ENCODE assay signal across 13 cellular contexts in genomic region chrX:139720136-139720535, GRCh38. TPM values are rescaled to one million over a fixed set of nuclear protein-coding genes. Genes with fewer than 3 reads are reported as not detected.
A peak's percentile ranks its signal among the peaks of the same experiment; 100 is the strongest.
DNase-seq lines count a peak whose midpoint lies in the region; ATAC-seq and TF ChIP-seq lines count a peak whose summit lies in the region.
"Had no signal": no experiment of that assay in that cellular context is flagged by ENCODE, and none has a peak within 500 bp of the region (broad histone marks: within the 10 kb centered on the region; RNA-seq: fewer than 3 reads in every experiment).

No MANE protein-coding gene starts in this region.

- no peak overlapping the region for H3K4me3 Mint-ChIP-seq in endothelial cell (ENCODE audit: unreplicated experiment)
- H3K4me3 Mint-ChIP-seq: naive thymus-derived CD8-positive, alpha-beta T cell; stimulated activated naive CD8-positive, alpha-beta T cell treated with anti-CD3 and anti-CD28 coated beads, Interleukin-15, Interleukin-2, amounts not matched to agents 100 ng/mL and 50 ng/mL, for 24 hours had no signal

- peaks cover 4% of the 10 kb centered on the region for H3K27me3 Mint-ChIP-seq in endothelial cell (ENCODE audit: unreplicated experiment)
- H3K27me3 Mint-ChIP-seq: naive thymus-derived CD8-positive, alpha-beta T cell; stimulated activated naive CD8-positive, alpha-beta T cell treated with anti-CD3 and anti-CD28 coated beads, Interleukin-15, Interleukin-2, amounts not matched to agents 100 ng/mL and 50 ng/mL, for 24 hours had no signal

- H3K4me1 Mint-ChIP-seq in endothelial cell (ENCODE audit: unreplicated experiment), result peaks cover 6% of the 10 kb centered on the region
- H3K4me1 Mint-ChIP-seq: naive thymus-derived CD8-positive, alpha-beta T cell had no signal

- H3K4me3 ChIP-seq in mesodermal cell (ENCODE audit: extremely low read depth, insufficient read depth, low read length, poor library complexity, severe bottlenecking), result no peak overlapping the region

- peak overlapping the region; percentile 71 for H3K27ac ChIP-seq in mesodermal cell (ENCODE audit: low read depth, low read length, severe bottlenecking)
- H3K27ac ChIP-seq: VCaP had no signal

- no peak for TF ChIP-seq CTCF in endothelial cell (IDR thresholded peaks at IDR 0.05; ENCODE audit: unreplicated experiment)

- peaks cover 3% of the 10 kb centered on the region for H3K4me1 ChIP-seq in mesodermal cell (ENCODE audit: control insufficient read depth, insufficient read depth, low read length, poor library complexity, severe bottlenecking)

- H3K9me3 Mint-ChIP-seq in endothelial cell (ENCODE audit: unreplicated experiment), result no peaks in the 10 kb centered on the region
- H3K9me3 Mint-ChIP-seq: naive thymus-derived CD8-positive, alpha-beta T cell; stimulated activated naive CD8-positive, alpha-beta T cell treated with anti-CD3 and anti-CD28 coated beads, Interleukin-15, Interleukin-2, amounts not matched to agents 100 ng/mL and 50 ng/mL, for 24 hours had no signal

- no peak for ATAC-seq in HG03280 (IDR thresholded peaks at IDR 0.05; ENCODE audit: unreplicated experiment)
- ATAC-seq: naive thymus-derived CD8-positive, alpha-beta T cell had no signal

- H3K36me3 Mint-ChIP-seq in endothelial cell (ENCODE audit: low read depth, unreplicated experiment), result no peaks in the 10 kb centered on the region

- no peaks in the 10 kb centered on the region for H3K9me3 ChIP-seq in mesodermal cell (ENCODE audit: control insufficient read depth, low read length)

- DNase-seq in EH (ENCODE audit: low read depth) (peak; percentile 83), LoVo (ENCODE audit: low spot score) (peak; percentile 0), endothelial cell (ENCODE audit: low spot score) (peak; percentile 4), NCI-H187 (lab: John Stamatoyannopoulos, UW) (no peak), hypothalamus (lab: John Stamatoyannopoulos, UW) (no peak)
- no peak for DNase-seq in activated CD4-positive, alpha-beta T cell treated with anti-CD3 and anti-CD28 coated beads for 48 hours
- DNase-seq: activated T-cell treated with anti-CD3 and anti-CD28 coated beads, Interleukin-2, amount 50 U/mL, for 48 hours; cerebellar nuclear complex; naive thymus-derived CD8-positive, alpha-beta T cell had no signal

- no peak overlapping the region for H3K27ac Mint-ChIP-seq in endothelial cell (ENCODE audit: unreplicated experiment)
- H3K27ac Mint-ChIP-seq: naive thymus-derived CD8-positive, alpha-beta T cell; stimulated activated naive CD8-positive, alpha-beta T cell treated with anti-CD3 and anti-CD28 coated beads, Interleukin-15, Interleukin-2, amounts not matched to agents 100 ng/mL and 50 ng/mL, for 24 hours had no signal

- 0 to 20% methylated on average over 1 to 2 of the region's 5 CpGs for WGBS in mesodermal cell (ENCODE audit: insufficient coverage in 2 of 2), 2 experiments

- H3K36me3 ChIP-seq in mesodermal cell (ENCODE audit: control insufficient read depth, insufficient read depth, low read length), result no peaks in the 10 kb centered on the region

RNA-seq across cellular contexts. Expression of gene MCF2, which starts 12.2 kb away (rescaled TPM):
- total RNA-seq in endothelial cell (ENCODE audit: unreplicated experiment), result 0.67 TPM
- polyA plus RNA-seq in mesodermal cell (2013, experiment 1 of 2), result 0.41 TPM
- polyA plus RNA-seq in mesodermal cell (2013, experiment 2 of 2), result 0.35 TPM

Comparison
In these comparisons a context has a peak if more than half of its experiments do, and no peak if none do; other contexts are left out.
1. DNase-seq: peak in EH (single experiment), LoVo (single experiment) and endothelial cell (single experiment); none in NCI-H187 (0 of 2), hypothalamus (0 of 51) and activated CD4-positive, alpha-beta T cell treated with anti-CD3 and anti-CD28 coated beads for 48 hours (single experiment).